24 cellular contexts compared by ENCODE assay signal in the genomic region with DNA sequence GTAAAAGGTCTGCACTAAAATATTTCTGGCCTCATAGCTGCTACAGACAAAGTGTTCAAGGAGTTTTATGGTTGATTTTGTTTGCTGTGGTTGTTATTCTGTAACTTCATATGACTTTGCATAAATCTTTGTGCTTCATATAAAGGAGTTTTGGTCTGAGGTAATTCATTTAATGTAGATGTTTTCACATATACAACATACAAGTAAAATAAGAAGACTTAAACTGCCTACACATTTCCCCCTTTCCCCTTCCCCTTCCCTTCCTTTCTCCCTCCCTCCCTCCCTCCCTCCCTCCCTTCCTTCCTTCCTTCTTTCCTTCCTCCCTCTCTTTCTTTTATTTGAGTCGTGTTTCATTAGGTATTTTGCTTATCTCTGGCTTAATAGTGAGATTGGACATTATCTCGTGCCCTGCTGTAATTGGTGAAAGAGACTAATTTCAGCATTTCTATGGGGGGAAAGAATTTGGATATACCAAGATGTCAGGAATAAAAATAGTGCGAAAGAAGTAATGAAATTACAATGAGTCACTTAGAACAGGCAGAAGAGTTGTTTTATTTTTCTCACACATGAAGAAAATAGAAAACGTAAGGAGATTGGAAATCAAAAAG.
"Had no signal": no experiment of that assay in that cellular context is flagged by ENCODE, and none has a peak within 500 bp of the region (broad histone marks: within the 10 kb centered on the region; RNA-seq: fewer than 3 reads in every experiment).

No MANE protein-coding gene starts in this region.

- H2AFZ ChIP-seq: hepatocyte had no signal

- H3K36me3 Mint-ChIP-seq: immature natural killer cell had no signal

- H3K4me2 ChIP-seq: hepatocyte had no signal

- H3K4me1 Mint-ChIP-seq: immature natural killer cell; naive thymus-derived CD4-positive, alpha-beta T cell had no signal

- DNase-seq: dermis blood vessel endothelial cell; dorsolateral prefrontal cortex; effector CD4-positive, alpha-beta T cell; effector memory CD4-positive, alpha-beta T cell; foreskin keratinocyte; heart left ventricle; hypothalamus; immature natural killer cell; islet precursor cell; kidney; kidney glomerular epithelial cell; left colon; left lung; left ventricle myocardium superior; lower lobe of right lung; mesendoderm; midbrain; naive thymus-derived CD4-positive, alpha-beta T cell had no signal

- H3K36me3 ChIP-seq: esophagus muscularis mucosa, gastroesophageal sphincter, heart left ventricle, left lung, lower lobe of right lung had no signal

- H3K9me3 ChIP-seq: esophagus muscularis mucosa, gastroesophageal sphincter, left lung, lower lobe of right lung had no signal

- ATAC-seq: foreskin keratinocyte; gastroesophageal sphincter; heart left ventricle; left colon; left lung; left ventricle myocardium superior; lower lobe of right lung; naive thymus-derived CD4-positive, alpha-beta T cell had no signal

- FAIRE-seq: colon, endothelial cell of umbilical vein had no signal

- H3K27ac ChIP-seq: coronary artery, dorsolateral prefrontal cortex, esophagus muscularis mucosa, foreskin keratinocyte, gastroesophageal sphincter, heart left ventricle, hepatocyte, left lung, lower lobe of right lung had no signal

- H3K4me3 Mint-ChIP-seq: immature natural killer cell; naive thymus-derived CD4-positive, alpha-beta T cell had no signal

- H3K27ac Mint-ChIP-seq: immature natural killer cell; naive thymus-derived CD4-positive, alpha-beta T cell had no signal

- H3K4me1 ChIP-seq: esophagus muscularis mucosa, foreskin keratinocyte, gastroesophageal sphincter, heart left ventricle, left lung, lower lobe of right lung had no signal

- H3K4me3 ChIP-seq: coronary artery, dorsolateral prefrontal cortex, esophagus muscularis mucosa, gastroesophageal sphincter, heart left ventricle, hepatocyte, left lung, lower lobe of right lung had no signal

- H3K27me3 ChIP-seq: dorsolateral prefrontal cortex, esophagus muscularis mucosa, foreskin keratinocyte, gastroesophageal sphincter, heart left ventricle, hepatocyte, left lung had no signal

- H3K79me2 ChIP-seq: hepatocyte had no signal
